In the genomic region with DNA sequence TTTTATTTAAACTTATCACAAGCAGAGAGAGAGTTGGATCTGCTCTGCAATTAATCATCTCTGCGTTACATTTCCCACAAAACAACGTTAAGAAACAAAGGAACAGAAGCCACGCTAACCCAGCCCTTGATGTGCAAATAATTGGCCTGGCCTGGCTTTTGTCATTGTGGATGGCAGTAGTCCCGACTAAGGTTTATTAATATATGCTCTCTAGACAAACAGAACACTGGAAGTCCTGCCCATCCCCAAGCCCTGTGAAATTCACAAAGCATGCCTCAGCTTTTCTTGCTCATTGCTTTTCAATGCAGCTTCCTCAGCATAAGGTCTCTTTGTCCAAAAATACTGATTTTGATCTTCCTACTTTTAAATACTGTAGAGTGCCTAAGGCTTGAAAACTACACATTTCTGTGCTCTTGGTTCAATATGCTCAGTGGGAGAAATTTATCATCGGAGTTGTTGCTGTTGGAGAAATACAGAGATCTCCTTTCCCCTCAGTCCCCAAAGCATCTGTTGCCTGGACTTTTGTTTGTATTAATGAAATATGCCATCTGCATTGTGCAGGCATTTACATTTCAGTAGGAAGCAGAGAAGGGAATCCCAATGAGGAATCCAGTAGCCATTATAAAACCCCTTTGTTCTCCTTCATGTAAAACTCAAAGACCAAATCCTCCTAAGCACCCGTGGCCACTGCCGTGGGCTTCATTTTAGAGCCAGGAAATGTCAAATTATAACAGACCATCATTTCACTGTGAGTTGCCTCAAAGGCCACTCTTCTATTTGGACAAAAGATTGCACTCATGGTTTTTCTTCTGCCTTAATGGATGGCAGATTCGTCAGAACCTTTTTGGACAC, we compare ENCODE assay signal across 1 cellular context.
TF ChIP-seq lines count a peak whose summit lies in the region.

No MANE protein-coding gene starts in this region.

TF ChIP-seq in SK-N-SH treated with all-trans-retinoic acid at 6 μM for 48 hours, 23 proteins besides CTCF, POLR2A, EP300 and RAD21 (continued from another document):
- TF ChIP-seq ZFP3 (CRISPR knock-in tag; IDR thresholded peaks at IDR 0.05) (no peak), SNAI2 (CRISPR knock-in tag; IDR thresholded peaks at IDR 0.05) (0 out of 2 replicates have a peak, but pooled peaks have one; percentile 49), RARB (CRISPR knock-in tag; IDR thresholded peaks at IDR 0.05) (no peak), ZNF565 (CRISPR knock-in tag; conservative IDR thresholded peaks at IDR 0.05; ENCODE audit: low read depth) (no peak)
- TF ChIP-seq, protein P1, sequence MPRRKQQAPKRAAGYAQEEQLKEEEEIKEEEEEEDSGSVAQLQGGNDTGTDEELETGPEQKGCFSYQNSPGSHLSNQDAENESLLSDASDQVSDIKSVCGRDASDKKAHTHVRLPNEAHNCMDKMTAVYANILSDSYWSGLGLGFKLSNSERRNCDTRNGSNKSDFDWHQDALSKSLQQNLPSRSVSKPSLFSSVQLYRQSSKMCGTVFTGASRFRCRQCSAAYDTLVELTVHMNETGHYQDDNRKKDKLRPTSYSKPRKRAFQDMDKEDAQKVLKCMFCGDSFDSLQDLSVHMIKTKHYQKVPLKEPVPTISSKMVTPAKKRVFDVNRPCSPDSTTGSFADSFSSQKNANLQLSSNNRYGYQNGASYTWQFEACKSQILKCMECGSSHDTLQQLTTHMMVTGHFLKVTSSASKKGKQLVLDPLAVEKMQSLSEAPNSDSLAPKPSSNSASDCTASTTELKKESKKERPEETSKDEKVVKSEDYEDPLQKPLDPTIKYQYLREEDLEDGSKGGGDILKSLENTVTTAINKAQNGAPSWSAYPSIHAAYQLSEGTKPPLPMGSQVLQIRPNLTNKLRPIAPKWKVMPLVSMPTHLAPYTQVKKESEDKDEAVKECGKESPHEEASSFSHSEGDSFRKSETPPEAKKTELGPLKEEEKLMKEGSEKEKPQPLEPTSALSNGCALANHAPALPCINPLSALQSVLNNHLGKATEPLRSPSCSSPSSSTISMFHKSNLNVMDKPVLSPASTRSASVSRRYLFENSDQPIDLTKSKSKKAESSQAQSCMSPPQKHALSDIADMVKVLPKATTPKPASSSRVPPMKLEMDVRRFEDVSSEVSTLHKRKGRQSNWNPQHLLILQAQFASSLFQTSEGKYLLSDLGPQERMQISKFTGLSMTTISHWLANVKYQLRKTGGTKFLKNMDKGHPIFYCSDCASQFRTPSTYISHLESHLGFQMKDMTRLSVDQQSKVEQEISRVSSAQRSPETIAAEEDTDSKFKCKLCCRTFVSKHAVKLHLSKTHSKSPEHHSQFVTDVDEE (CRISPR knock-in tag; IDR thresholded peaks at IDR 0.05): peak; percentile 83
